In the genomic region with DNA sequence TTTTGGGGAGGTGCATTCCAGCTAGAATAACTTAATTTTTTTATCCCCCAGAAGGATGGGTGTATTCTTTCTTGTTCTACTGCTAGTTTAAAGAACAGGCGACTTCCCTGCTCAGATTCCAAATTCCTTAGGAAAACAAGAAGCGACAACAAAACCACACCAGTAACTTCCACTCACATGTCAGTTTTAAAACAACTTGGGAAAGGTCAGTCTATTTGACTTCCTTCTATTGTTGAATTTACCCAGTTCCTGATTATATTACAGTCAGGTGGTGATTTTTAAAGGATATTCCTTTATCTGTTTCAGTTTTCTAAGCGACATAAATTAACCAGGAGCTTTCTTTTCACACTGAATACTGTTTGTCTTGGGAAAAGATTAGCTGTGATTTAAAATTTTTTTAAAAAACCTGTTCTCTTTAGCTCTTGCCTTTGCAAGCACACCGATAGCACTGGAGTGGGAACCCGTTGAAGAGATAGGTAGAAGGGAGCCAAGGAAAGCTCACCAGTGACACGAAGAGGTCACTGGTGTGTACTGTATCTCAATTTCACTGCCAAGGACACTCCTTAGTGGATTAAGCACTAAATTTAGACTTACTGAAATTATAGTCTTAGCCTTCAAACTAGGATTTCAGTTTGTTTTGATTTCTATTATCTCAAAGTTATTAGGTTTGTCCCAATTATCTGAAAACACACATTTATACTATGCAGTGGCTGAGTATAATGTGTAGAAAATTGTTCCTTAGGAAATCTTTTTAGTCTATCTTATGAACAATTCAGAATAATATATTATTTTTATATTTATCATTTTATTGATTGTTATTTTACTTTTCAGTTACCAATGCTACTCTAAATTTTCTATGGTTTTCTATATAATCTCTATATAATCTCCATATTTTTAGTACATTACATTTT, we compare ENCODE assay signal across 8 cellular contexts. TPM values are rescaled to one million over a fixed set of nuclear protein-coding genes. Genes with fewer than 3 reads are reported as not detected.
DNase-seq lines count a peak whose midpoint lies in the region; ATAC-seq and TF ChIP-seq lines count a peak whose summit lies in the region.

No MANE protein-coding gene starts in this region.

- H3K27me3 ChIP-seq in ascending aorta = no peaks in the 10 kb centered on the region

- H3K9me3 ChIP-seq in ascending aorta = no peaks in the 10 kb centered on the region

- TF ChIP-seq CTCF in ascending aorta (IDR thresholded peaks at IDR 0.05) = peak; percentile 29 to 48 (median 35)

- ATAC-seq in GM21367 (IDR thresholded peaks at IDR 0.05; ENCODE audit: unreplicated experiment) (peak; percentile 100), HG03460 (IDR thresholded peaks at IDR 0.05; ENCODE audit: unreplicated experiment) (peak; percentile 100), sciatic nerve (peak; percentile 99)

- H3K4me1 ChIP-seq in ascending aorta = no peaks in the 10 kb centered on the region

- H3K36me3 ChIP-seq in ascending aorta = no peaks in the 10 kb centered on the region

- no peak overlapping the region for H3K4me3 ChIP-seq in ascending aorta

- intact Hi-C loops in ascending aorta (cut with DNase I) = no loop called here
- intact Hi-C loops in sciatic nerve (cut with DNase I) = no loop called here

- DNase-seq in ELF-1 (ENCODE audit: low read depth, low spot score) (peak; percentile 67), NCI-H345 treated with DMSO at 0.1 percent for 48 hours (lab: John Stamatoyannopoulos, UW; ENCODE audit: unreplicated experiment) (peak; percentile 52), ascending aorta (ENCODE audit: low spot score in 2 of 2) (peak in 1 of 2 donors; percentile 66), hepatic stellate cell (ENCODE audit: low spot score) (peak; percentile 29), sciatic nerve (ENCODE audit: low spot score) (no peak)
- no peak for DNase-seq in stimulated activated CD8-positive, alpha-beta memory T cell treated with anti-CD3 and anti-CD28 coated beads, Interleukin-4, amount 100 ng/mL, for 48 hours

- H3K27ac ChIP-seq in ascending aorta = no peak overlapping the region

RNA-seq across cellular contexts. Expression of a gene that starts 22.3 kb away (rescaled TPM):
- total RNA-seq in ascending aorta = 42.7 TPM
- total RNA-seq in sciatic nerve = 199 TPM

Comparison
In these comparisons a context has a peak if more than half of its experiments do, and no peak if none do; other contexts are left out.
1. DNase-seq: peak in ELF-1 (single experiment), NCI-H345 treated with DMSO at 0.1 percent for 48 hours (single experiment) and hepatic stellate cell (single experiment); none in sciatic nerve (single experiment) and stimulated activated CD8-positive, alpha-beta memory T cell treated with anti-CD3 and anti-CD28 coated beads, Interleukin-4, amount 100 ng/mL, for 48 hours (single experiment).
2. Peak in every context shown above with its lines, with median percentiles within 50 percentile points of each other: ATAC-seq.